In the genomic region with DNA sequence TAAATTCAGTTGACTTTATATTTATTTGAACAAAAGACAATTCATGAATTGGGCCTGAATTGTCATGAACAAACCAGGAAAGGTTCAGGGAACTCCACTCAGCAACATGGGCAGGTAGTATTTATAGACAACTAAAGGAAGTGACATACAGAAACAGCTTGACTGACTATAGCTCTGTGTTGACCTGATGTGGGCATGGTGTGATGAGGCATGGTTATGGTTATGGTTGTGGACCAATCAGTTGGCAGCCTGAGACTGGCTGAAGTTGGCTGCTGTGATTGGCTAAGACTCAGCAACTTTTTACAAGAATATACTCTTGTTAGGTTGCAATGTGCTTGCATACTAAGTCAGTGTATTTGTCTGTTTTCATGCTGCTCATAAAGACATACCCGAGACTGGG, we compare ENCODE assay signal across 9 cellular contexts.
"Had no signal": no experiment of that assay in that cellular context is flagged by ENCODE, and none has a peak within 500 bp of the region (broad histone marks: within the 10 kb centered on the region; RNA-seq: fewer than 3 reads in every experiment).

No MANE protein-coding gene starts in this region.

- H3K4me3 ChIP-seq: GM23248, HAP-1 had no signal

- H2AFZ ChIP-seq: GM23248 had no signal

- H3K9ac ChIP-seq: GM23248 had no signal

- H3K9me3 Mint-ChIP-seq: HFFc6 had no signal

- FAIRE-seq: HepG2 had no signal

- H3K27ac ChIP-seq: GM23248, HL-60 had no signal

- H3K27ac Mint-ChIP-seq: HFFc6, IgD-negative memory B cell had no signal

- H3K36me3 ChIP-seq: HAP-1 had no signal

- DNase-seq: GM23248, GOT3, H7, HFFc6 had no signal

- H3K4me1 Mint-ChIP-seq: IgD-negative memory B cell had no signal

- H3K36me3 Mint-ChIP-seq: IgD-negative memory B cell had no signal

- H3K4me1 ChIP-seq: HAP-1 had no signal

- H3K4me3 Mint-ChIP-seq: HFFc6, IgD-negative memory B cell had no signal

- ATAC-seq: HCT116, HepG2 had no signal
